In genomic region chr5:158351485-158352140, GRCh38 we compare ENCODE assay signal across 32 cellular contexts.
DNase-seq lines count a peak whose midpoint lies in the region; ATAC-seq and TF ChIP-seq lines count a peak whose summit lies in the region.
"Had no signal": no experiment of that assay in that cellular context is flagged by ENCODE, and none has a peak within 500 bp of the region (broad histone marks: within the 10 kb centered on the region; RNA-seq: fewer than 3 reads in every experiment).

No MANE protein-coding gene starts in this region.

- DNase-seq in NCI-H2107 treated with DMSO at 0.1 percent for 48 hours (lab: John Stamatoyannopoulos, UW; ENCODE audit: unreplicated experiment) (peak; percentile 61), NCI-H2107 (lab: John Stamatoyannopoulos, UW) (no peak), NCI-H128 (lab: John Stamatoyannopoulos, UW; ENCODE audit: unreplicated experiment) (peak; percentile 42), NCI-H69 (lab: John Stamatoyannopoulos, UW) (peak; percentile 45), neural progenitor cell (ENCODE audit: low spot score) (no peak), activated gamma-delta T cell (lab: John Stamatoyannopoulos, UW) (no peak)
- DNase-seq in effector memory CD8-positive, alpha-beta T cell, result no peak
- DNase-seq: activated effector memory CD4-positive, alpha-beta T cell treated with anti-CD3 and anti-CD28 coated beads, Interleukin-2, amount 50 U/mL, for 16 hours; CD4-positive, alpha-beta T cell; effector CD8-positive, alpha-beta T cell; hypothalamus; MM.1S; naive thymus-derived CD8-positive, alpha-beta T cell; NCI-H2029 treated with DMSO at 0.1 percent for 48 hours; nucleus accumbens; SHP77; sigmoid colon; stimulated activated CD4-positive, alpha-beta T cell treated with anti-CD3 and anti-CD28 coated beads, Interleukin-12 subunit alpha, Interleukin-12 subunit beta, amount 100 ng/mL, for 4 hours; stimulated activated CD4-positive, alpha-beta T cell treated with anti-CD3 and anti-CD28 coated beads, Interleukin-2, amount 100 ng/mL, for 48 hours; stimulated activated naive CD8-positive, alpha-beta T cell treated with anti-CD3 and anti-CD28 coated beads, Interleukin-15, amount 100 ng/mL, for 72 hours had no signal

- H3K4me3 ChIP-seq in neural progenitor cell, result no peak overlapping the region
- H3K4me3 ChIP-seq: ascending aorta, cardiac muscle cell, coronary artery, HAP-1, lung, prostate gland, sigmoid colon, vagina had no signal

- H3K27me3 Mint-ChIP-seq in neural progenitor cell (ENCODE audit: insufficient read depth, low read depth), result peaks cover 8% of the 10 kb centered on the region
- peaks cover 0 to 10% of the 10 kb centered on the region in 2 donors for H3K27me3 Mint-ChIP-seq in effector memory CD8-positive, alpha-beta T cell
- H3K27me3 Mint-ChIP-seq: CD4-positive, alpha-beta T cell; stimulated activated naive CD8-positive, alpha-beta T cell treated with anti-CD3 and anti-CD28 coated beads, Interleukin-15, amount 100 ng/mL, for 72 hours had no signal

- H3K4me1 Mint-ChIP-seq in neural progenitor cell, result peaks cover 10% of the 10 kb centered on the region
- no peaks in the 10 kb centered on the region for H3K4me1 Mint-ChIP-seq in effector memory CD8-positive, alpha-beta T cell (ENCODE audit: low read depth in 2 of 2)

- no peaks in the 10 kb centered on the region for H3K27me3 ChIP-seq in neural progenitor cell
- H3K27me3 ChIP-seq: ascending aorta, cardiac muscle cell, sigmoid colon, vagina had no signal

- peak overlapping the region; percentile 29 for H2AFZ ChIP-seq in neural progenitor cell (replicated peaks)

- H3K4me1 ChIP-seq in neural progenitor cell, result no peaks in the 10 kb centered on the region
- H3K4me1 ChIP-seq: ascending aorta, HAP-1, prostate gland, sigmoid colon, vagina had no signal

- no peak overlapping the region for H3K9ac ChIP-seq in neural progenitor cell

- H4K20me1 ChIP-seq in neural progenitor cell (ENCODE audit: low read depth), result no peaks in the 10 kb centered on the region

- no peak for TF ChIP-seq CTCF in neural progenitor cell (IDR thresholded peaks at IDR 0.05)

- H3K27ac ChIP-seq in neural progenitor cell, result no peak overlapping the region
- H3K27ac ChIP-seq: ascending aorta, cardiac muscle cell, coronary artery, epithelial cell of prostate, prostate gland, sigmoid colon, vagina had no signal

- peaks cover 3% of the 10 kb centered on the region for H3K36me3 Mint-ChIP-seq in neural progenitor cell
- H3K36me3 Mint-ChIP-seq in effector memory CD8-positive, alpha-beta T cell (ENCODE audit: insufficient read depth), result no peaks in the 10 kb centered on the region

- H3F3A ChIP-seq in neural progenitor cell (ENCODE audit: low read depth), result no peaks in the 10 kb centered on the region

- peaks cover 4% of the 10 kb centered on the region for H3K36me3 ChIP-seq in neural progenitor cell
- H3K36me3 ChIP-seq: ascending aorta, cardiac muscle cell, HAP-1, prostate gland, sigmoid colon, vagina had no signal

- peaks cover 14% of the 10 kb centered on the region for H3K9me3 Mint-ChIP-seq in neural progenitor cell
- H3K9me3 Mint-ChIP-seq in effector memory CD8-positive, alpha-beta T cell, result peaks cover 2 to 8% of the 10 kb centered on the region in 2 donors
- H3K9me3 Mint-ChIP-seq: T-helper 2 cell treated with Interferon-gamma antibody and Interleukin-4, amounts not matched to agents 5 μg/mL and 100 μg/mL, for 36 hours had no signal

- H3K79me2 ChIP-seq in neural progenitor cell (ENCODE audit: low read depth), result no peaks in the 10 kb centered on the region

- H3K4me3 Mint-ChIP-seq in neural progenitor cell, result no peak overlapping the region
- no peak overlapping the region for H3K4me3 Mint-ChIP-seq in effector memory CD8-positive, alpha-beta T cell
- H3K4me3 Mint-ChIP-seq: CD4-positive, alpha-beta T cell; naive thymus-derived CD8-positive, alpha-beta T cell; stimulated activated naive CD8-positive, alpha-beta T cell treated with anti-CD3 and anti-CD28 coated beads, Interleukin-15, amount 100 ng/mL, for 72 hours; T-helper 2 cell treated with Interferon-gamma antibody and Interleukin-4, amounts not matched to agents 5 μg/mL and 100 μg/mL, for 36 hours had no signal

- peaks cover 6% of the 10 kb centered on the region for H3K9me3 ChIP-seq in neural progenitor cell (ENCODE audit: low read depth)
- H3K9me3 ChIP-seq: ascending aorta, HAP-1, prostate gland, sigmoid colon, vagina had no signal

- no peak overlapping the region for H3K4me2 ChIP-seq in neural progenitor cell

- no peak for ATAC-seq in HG02571 (IDR thresholded peaks at IDR 0.05; ENCODE audit: unreplicated experiment)
- ATAC-seq in effector memory CD8-positive, alpha-beta T cell (replicated peaks), result no peak
- ATAC-seq: HepG2; naive thymus-derived CD8-positive, alpha-beta T cell; Panc1; stimulated activated naive CD8-positive, alpha-beta T cell treated with anti-CD3 and anti-CD28 coated beads, Interleukin-15, amount 100 ng/mL, for 72 hours had no signal

- H3K27ac Mint-ChIP-seq in neural progenitor cell, result peak overlapping the region; percentile 78
- H3K27ac Mint-ChIP-seq in effector memory CD8-positive, alpha-beta T cell, result no peak overlapping the region
- H3K27ac Mint-ChIP-seq: CD4-positive, alpha-beta T cell; naive thymus-derived CD8-positive, alpha-beta T cell; stimulated activated naive CD8-positive, alpha-beta T cell treated with anti-CD3 and anti-CD28 coated beads, Interleukin-15, amount 100 ng/mL, for 72 hours; T-helper 2 cell treated with Interferon-gamma antibody and Interleukin-4, amounts not matched to agents 5 μg/mL and 100 μg/mL, for 36 hours had no signal

Comparison
In these comparisons a context has a peak if more than half of its experiments do, and no peak if none do; other contexts are left out.
1. DNase-seq: peak in NCI-H2107 treated with DMSO at 0.1 percent for 48 hours (single experiment), NCI-H128 (single experiment) and NCI-H69 (single experiment); none in NCI-H2107 (single experiment), neural progenitor cell (single experiment), effector memory CD8-positive, alpha-beta T cell (0 of 3) and activated gamma-delta T cell (single experiment).